In the genomic region with DNA sequence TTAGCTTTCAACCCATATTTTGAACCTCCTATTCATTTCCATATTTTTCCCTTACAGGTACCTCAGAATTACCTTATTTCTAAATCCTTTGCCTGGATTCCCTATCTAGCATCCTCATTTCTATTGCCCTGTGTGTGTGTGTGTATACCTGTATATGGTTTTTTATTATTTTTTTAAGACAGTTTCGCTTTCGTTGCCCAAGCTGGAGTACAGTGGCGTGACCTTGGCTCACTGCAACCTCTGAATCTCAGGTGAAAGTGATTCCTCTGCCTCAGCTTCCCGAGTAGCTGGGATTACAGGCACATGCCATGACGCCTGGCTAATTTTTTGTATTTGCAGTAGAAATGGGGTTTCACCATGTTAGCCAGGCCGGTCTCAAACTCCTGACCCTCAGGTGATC, we compare ENCODE assay signal across 15 cellular contexts.
"Had no signal": no experiment of that assay in that cellular context is flagged by ENCODE, and none has a peak within 500 bp of the region (broad histone marks: within the 10 kb centered on the region; RNA-seq: fewer than 3 reads in every experiment).

No MANE protein-coding gene starts in this region.

- ATAC-seq: activated CD8-positive, alpha-beta T cell treated with anti-CD3 and anti-CD28 coated beads, Interleukin-2, amount 10 ng/mL, durations not matched to agents 7 days and 5 days; gastroesophageal sphincter; stimulated activated effector memory CD8-positive, alpha-beta T cell treated with anti-CD3 and anti-CD28 coated beads, Interleukin-12 subunit alpha, Interleukin-12 subunit beta, amount 100 ng/mL, for 72 hours had no signal

- FAIRE-seq: colon, islet of Langerhans had no signal

- H3K27me3 ChIP-seq: gastroesophageal sphincter, right lobe of liver, uterus had no signal

- DNase-seq: activated CD4-positive, alpha-beta T cell treated with anti-CD3 and anti-CD28 coated beads, Interleukin-2, amount 10 ng/mL, durations not matched to agents 24 days and 14 days; activated CD4-positive, CD25-positive, alpha-beta regulatory T cell; activated CD8-positive, alpha-beta memory T cell treated with anti-CD3 and anti-CD28 coated beads, Interleukin-2, amount 50 U/mL, for 4 hours; activated CD8-positive, alpha-beta T cell treated with anti-CD3 and anti-CD28 coated beads, Interleukin-2, amount 10 ng/mL, durations not matched to agents 7 days and 5 days; activated naive CD4-positive, alpha-beta T cell treated with anti-CD3 and anti-CD28 coated beads for 36 hours; erythroblast; psoas muscle; right lobe of liver; stimulated activated CD4-positive, alpha-beta T cell treated with anti-CD3 and anti-CD28 coated beads, Interleukin-1b, Interleukin-23, amount 100 ng/mL, for 48 hours; uterus had no signal

- H3K4me3 ChIP-seq: gastroesophageal sphincter, psoas muscle, right lobe of liver, thoracic aorta, uterus had no signal

- H3K9me3 ChIP-seq: gastroesophageal sphincter, psoas muscle, right lobe of liver, thoracic aorta, uterus had no signal

- H3K27ac ChIP-seq: gastroesophageal sphincter, psoas muscle, right lobe of liver had no signal

- H3K36me3 ChIP-seq: gastroesophageal sphincter, right lobe of liver, thoracic aorta, uterus had no signal
